ENCODE assay signal across 8 cellular contexts in the genomic region with DNA sequence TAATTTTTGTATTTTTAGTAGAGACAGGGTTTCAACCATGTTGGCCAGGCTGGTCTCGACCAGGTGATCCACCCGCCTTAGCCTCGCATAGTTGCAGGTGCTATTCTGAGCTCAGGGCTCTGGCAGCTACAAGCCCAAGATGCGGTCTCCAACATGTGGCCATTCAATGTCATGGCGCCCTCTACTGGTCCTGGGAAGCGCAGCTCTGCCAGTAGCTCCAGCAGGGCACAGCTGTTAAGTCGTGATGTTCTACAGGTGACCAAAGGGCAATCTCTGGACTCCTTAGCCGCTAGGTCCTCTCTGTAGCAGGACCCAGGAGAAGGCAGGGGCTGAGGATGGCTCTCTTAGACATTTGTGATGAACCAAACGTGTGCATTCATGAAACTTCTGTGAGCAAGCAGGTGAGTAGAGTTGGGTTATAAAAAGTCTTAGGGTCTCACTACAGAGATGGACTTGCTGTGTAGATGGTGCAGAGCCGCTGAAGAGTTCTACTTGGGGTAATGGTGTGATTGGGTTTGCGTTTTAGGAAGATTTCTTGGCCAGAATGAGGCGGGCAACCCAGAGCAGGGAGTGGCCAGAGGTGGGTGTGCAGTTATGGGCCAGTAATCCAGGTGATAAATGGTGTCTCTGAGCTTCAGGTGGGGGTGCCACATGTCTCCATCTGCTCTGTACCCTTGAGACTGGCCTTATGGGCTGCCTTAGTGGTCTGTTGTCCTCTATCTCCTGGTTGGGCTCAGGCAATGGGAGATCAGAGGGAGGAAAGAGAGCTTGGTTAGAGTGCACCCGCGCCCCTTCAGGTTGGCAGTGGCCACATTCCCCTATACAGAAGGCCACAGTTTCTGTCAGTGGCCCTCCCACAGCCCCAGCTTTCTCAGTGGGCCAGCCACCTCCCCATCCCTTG. TPM values are rescaled to one million over a fixed set of nuclear protein-coding genes. Genes with fewer than 3 reads are reported as not detected.
A peak's percentile ranks its signal among the peaks of the same experiment; 100 is the strongest.
DNase-seq lines count a peak whose midpoint lies in the region; ATAC-seq, FAIRE-seq and TF ChIP-seq lines count a peak whose summit lies in the region.

No MANE protein-coding gene starts in this region.

- H3K9me3 ChIP-seq in parathyroid adenoma (ENCODE audit: control insufficient read depth, low read length) (no peaks in the 10 kb centered on the region), uterus (no peaks in the 10 kb centered on the region)

- peak; percentile 80 for ATAC-seq in GM21367 (IDR thresholded peaks at IDR 0.05; ENCODE audit: unreplicated experiment)
- ATAC-seq in activated T-helper 17 cell treated with anti-CD3 and anti-CD28 coated beads, Interleukin-2, amount 50 U/mL, for 72 hours (replicated peaks) = peak; percentile 93

- peak; percentile 65 for TF ChIP-seq CTCF in parathyroid adenoma (IDR thresholded peaks at IDR 0.05)
- peak in 3 of 4 experiments; percentile 24 to 38 (median 27) for TF ChIP-seq CTCF in uterus (IDR thresholded peaks at IDR 0.05)

- no peak overlapping the region for H3K27ac Mint-ChIP-seq in activated T-helper 17 cell treated with anti-CD3 and anti-CD28 coated beads, Interleukin-2, amount 50 U/mL, for 72 hours

- peak; percentile 84 for TF ChIP-seq RAD21 in Ishikawa (IDR thresholded peaks at IDR 0.05; ENCODE audit: low read depth)

- no peak for TF ChIP-seq EP300 in Ishikawa (IDR thresholded peaks at IDR 0.05; ENCODE audit: borderline replicate concordance)

- H3K4me1 ChIP-seq in parathyroid adenoma (no peaks in the 10 kb centered on the region), uterus (no peaks in the 10 kb centered on the region)

- H3K9ac ChIP-seq in parathyroid adenoma = no peak overlapping the region

- H3K27me3 ChIP-seq in parathyroid adenoma (ENCODE audit: control insufficient read depth, insufficient read depth, low read length) = no peaks in the 10 kb centered on the region
- H3K27me3 ChIP-seq in uterus = peaks cover 0 to 4% of the 10 kb centered on the region in 2 donors

- H3K4me2 ChIP-seq in parathyroid adenoma (ENCODE audit: low read length) = no peak overlapping the region

- H3K36me3 ChIP-seq in parathyroid adenoma (ENCODE audit: control insufficient read depth, insufficient read depth, low read length) (no peaks in the 10 kb centered on the region), uterus (no peaks in the 10 kb centered on the region)

- no peak overlapping the region for H3K4me3 Mint-ChIP-seq in activated T-helper 17 cell treated with anti-CD3 and anti-CD28 coated beads, Interleukin-2, amount 50 U/mL, for 72 hours

- H3K9me3 Mint-ChIP-seq in activated T-helper 17 cell treated with anti-CD3 and anti-CD28 coated beads, Interleukin-2, amount 50 U/mL, for 72 hours = no peaks in the 10 kb centered on the region

- no peak for FAIRE-seq in frontal cortex (lab: Jason Lieb, UNC)

- no peaks in the 10 kb centered on the region for H3K36me3 Mint-ChIP-seq in activated T-helper 17 cell treated with anti-CD3 and anti-CD28 coated beads, Interleukin-2, amount 50 U/mL, for 72 hours (ENCODE audit: low read depth)

- no peak for TF ChIP-seq POLR2A in uterus (IDR thresholded peaks at IDR 0.05)

- H3K27me3 Mint-ChIP-seq in activated T-helper 17 cell treated with anti-CD3 and anti-CD28 coated beads, Interleukin-2, amount 50 U/mL, for 72 hours = no peaks in the 10 kb centered on the region

- no peaks in the 10 kb centered on the region for H3K79me2 ChIP-seq in parathyroid adenoma

- intact Hi-C loops in uterus (cut with DNase I; ENCODE audit: low total_unique reads) = no loop called here

- H3K4me3 ChIP-seq in parathyroid adenoma (ENCODE audit: low read depth, low read length) = no peak overlapping the region
- no peak overlapping the region for H3K4me3 ChIP-seq in uterus

- H3K27ac ChIP-seq in parathyroid adenoma (no peak overlapping the region), uterus (no peak overlapping the region)

- H3K4me1 Mint-ChIP-seq in activated T-helper 17 cell treated with anti-CD3 and anti-CD28 coated beads, Interleukin-2, amount 50 U/mL, for 72 hours = peaks cover 5% of the 10 kb centered on the region

- no peak overlapping the region for H2AFZ ChIP-seq in parathyroid adenoma

- DNase-seq in DMS53 (lab: John Stamatoyannopoulos, UW) (peak; percentile 94), RKO (ENCODE audit: low spot score) (peak; percentile 52), frontal cortex (ENCODE audit: low spot score in 2 of 2) (peak; percentile 3 to 40), uterus (peak; percentile 20 to 23)

TF ChIP-seq in Ishikawa, 13 proteins besides CTCF, POLR2A, EP300 and RAD21:
- TF ChIP-seq EGR1 (IDR thresholded peaks at IDR 0.05) = no peak
- TF ChIP-seq, protein P1, sequence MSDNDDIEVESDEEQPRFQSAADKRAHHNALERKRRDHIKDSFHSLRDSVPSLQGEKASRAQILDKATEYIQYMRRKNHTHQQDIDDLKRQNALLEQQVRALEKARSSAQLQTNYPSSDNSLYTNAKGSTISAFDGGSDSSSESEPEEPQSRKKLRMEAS (IDR thresholded peaks at IDR 0.05) = peak; percentile 43; the same call in 1 of the 2 replicates
- TF ChIP-seq, protein P2, sequence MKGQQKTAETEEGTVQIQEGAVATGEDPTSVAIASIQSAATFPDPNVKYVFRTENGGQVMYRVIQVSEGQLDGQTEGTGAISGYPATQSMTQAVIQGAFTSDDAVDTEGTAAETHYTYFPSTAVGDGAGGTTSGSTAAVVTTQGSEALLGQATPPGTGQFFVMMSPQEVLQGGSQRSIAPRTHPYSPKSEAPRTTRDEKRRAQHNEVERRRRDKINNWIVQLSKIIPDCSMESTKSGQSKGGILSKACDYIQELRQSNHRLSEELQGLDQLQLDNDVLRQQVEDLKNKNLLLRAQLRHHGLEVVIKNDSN (IDR thresholded peaks at IDR 0.05) = 0 out of 2 replicates have a peak, but pooled peaks have one; percentile 8
TF ChIP-seq in Ishikawa: peak in this region for 2.

RNA-seq across cellular contexts. Expression of a gene that starts 31.0 kb away (rescaled TPM):
- total RNA-seq in activated T-helper 17 cell treated with anti-CD3 and anti-CD28 coated beads, Interleukin-2, amount 50 U/mL, for 72 hours = under 1 TPM in 1 of 2 donors, not detected in 1; 0.78 TPM
- total RNA-seq in frontal cortex (not detected), uterus (not detected)

RNA-seq across cellular contexts. Expression of a gene that starts 35.8 kb away (rescaled TPM):
- total RNA-seq in activated T-helper 17 cell treated with anti-CD3 and anti-CD28 coated beads, Interleukin-2, amount 50 U/mL, for 72 hours = under 1 TPM in 1 of 2 donors, not detected in 1; 0.48 TPM
- total RNA-seq in frontal cortex (under 0.01 TPM), uterus (not detected)

Comparison
In these comparisons a context has a peak if more than half of its experiments do, and no peak if none do; other contexts are left out.
1. DNase-seq: peak in every context shown above with its lines; median percentile 94 in DMS53; 52 in RKO; 22 in frontal cortex; 22 in uterus.